In genomic region chr17:60135160-60135950, GRCh38 we compare ENCODE assay signal across 1 cellular context.
TF ChIP-seq lines count a peak whose summit lies in the region.

No MANE protein-coding gene starts in this region.

TF ChIP-seq in K562, 482 proteins besides CTCF, POLR2A, EP300 and RAD21 (continued from another document and continues in another):
- TF ChIP-seq HNRNPLL (IDR thresholded peaks at IDR 0.05; ENCODE audit: low read depth, low read length, poor library complexity, severe bottlenecking) (peak; percentile 61), MXD1 (CRISPR knock-in tag; IDR thresholded peaks at IDR 0.05; ENCODE audit: borderline replicate concordance, poor library complexity, severe bottlenecking) (no peak), E2F6 (IDR thresholded peaks at IDR 0.05; ENCODE audit: borderline replicate concordance in 1 of 2, extremely low read depth in 1 of 2, insufficient read depth in 1 of 2, insufficient read length in 1 of 2, low read depth in 1 of 2, low read length in 1 of 2, poor library complexity in 1 of 2, severe bottlenecking in 1 of 2) (peak; percentile 97 to 98), TOE1 (IDR thresholded peaks at IDR 0.05; ENCODE audit: borderline replicate concordance) (peak; percentile 96), TOE1 (CRISPR knock-in tag; IDR thresholded peaks at IDR 0.05; ENCODE audit: borderline replicate concordance, low read depth) (no peak; the same call in 1 of the 2 replicates), ZNF766 (CRISPR knock-in tag; conservative IDR thresholded peaks at IDR 0.05) (0 out of 2 replicates have a peak, but pooled peaks have one; percentile 6), ELF1 (tag; IDR thresholded peaks at IDR 0.05) (no peak), NEUROD1 (IDR thresholded peaks at IDR 0.05; ENCODE audit: borderline replicate concordance, low read depth, low read length, partially characterized antibody) (peak; percentile 97), PKNOX1 (IDR thresholded peaks at IDR 0.05) (0 out of 2 replicates have a peak, but pooled peaks have one; percentile 21), ATF1 (CRISPR knock-in tag; IDR thresholded peaks at IDR 0.05) (no peak), ATF1 (tag; IDR thresholded peaks at IDR 0.05) (peak; percentile 77), TFAP4 (CRISPR knock-in tag; IDR thresholded peaks at IDR 0.05; ENCODE audit: borderline replicate concordance) (peak; percentile 96), UBTF (IDR thresholded peaks at IDR 0.05; ENCODE audit: borderline replicate concordance in 1 of 2, low read depth in 2 of 2, low read length in 2 of 2) (peak; percentile 40 to 73; a peak in 1 of 4 replicates), NR3C1 (CRISPR knock-in tag; IDR thresholded peaks at IDR 0.05) (no peak), NCOA2 (IDR thresholded peaks at IDR 0.05; ENCODE audit: partially characterized antibody in 2 of 2) (no peak), FOXK1 (CRISPR knock-in tag; IDR thresholded peaks at IDR 0.05; ENCODE audit: borderline replicate concordance) (peak; percentile 66; the same call in 1 of the 2 replicates), RB1 (IDR thresholded peaks at IDR 0.05; ENCODE audit: low read depth) (peak; percentile 74), TCF7L2 (IDR thresholded peaks at IDR 0.05; ENCODE audit: low read depth, low read length) (no peak), ATF2 (CRISPR knock-in tag; IDR thresholded peaks at IDR 0.05) (no peak), TAF1 (IDR thresholded peaks at IDR 0.05; ENCODE audit: control insufficient read depth, extremely low read depth, insufficient read depth, low read length, severe bottlenecking) (peak; percentile 56), GABPB1 (CRISPR knock-in tag; IDR thresholded peaks at IDR 0.05) (peak; percentile 79), MITF (IDR thresholded peaks at IDR 0.05) (no peak), POLR2G (IDR thresholded peaks at IDR 0.05; ENCODE audit: low read depth, low read length) (peak; percentile 89), SP1 (CRISPR knock-in tag; IDR thresholded peaks at IDR 0.05) (peak; percentile 90), CREB1 (IDR thresholded peaks at IDR 0.05) (peak; percentile 61), CREB1 (CRISPR knock-in tag; IDR thresholded peaks at IDR 0.05) (peak; percentile 86), MYC (IDR thresholded peaks at IDR 0.05; ENCODE audit: low read depth, low read length) (peak; percentile 35; the same call in 1 of the 2 replicates), MYC (CRISPR knock-in tag; IDR thresholded peaks at IDR 0.05; ENCODE audit: borderline replicate concordance, low read depth) (no peak), ATF4 (CRISPR knock-in tag; IDR thresholded peaks at IDR 0.05) (no peak), ZNF436 (CRISPR knock-in tag; IDR thresholded peaks at IDR 0.05) (no peak), ELF4 (CRISPR knock-in tag; IDR thresholded peaks at IDR 0.05) (no peak), CTBP1 (IDR thresholded peaks at IDR 0.05; ENCODE audit: borderline replicate concordance) (peak; percentile 37), FOXM1 (IDR thresholded peaks at IDR 0.05; ENCODE audit: low read depth) (peak; percentile 95), FOXM1 (CRISPR knock-in tag; IDR thresholded peaks at IDR 0.05; ENCODE audit: low read depth) (no peak), BHLHE40 (IDR thresholded peaks at IDR 0.05; ENCODE audit: low read length) (peak; percentile 39; the same call in 1 of the 2 replicates), ZBTB40 (IDR thresholded peaks at IDR 0.05) (peak; percentile 24; the same call in 1 of the 2 replicates), ZBTB40 (CRISPR knock-in tag; IDR thresholded peaks at IDR 0.05) (no peak), RCOR1 (IDR thresholded peaks at IDR 0.05; ENCODE audit: borderline replicate concordance in 1 of 2, low read depth in 2 of 2, low read length in 2 of 2) (peak in 1 of 2 experiments; percentile 69; a peak in 2 of 4 replicates), RBBP5 (IDR thresholded peaks at IDR 0.05; ENCODE audit: borderline replicate concordance, insufficient read depth, low read length, poor library complexity, severe bottlenecking) (peak; percentile 81), PHF8 (IDR thresholded peaks at IDR 0.05; ENCODE audit: borderline replicate concordance, low read length) (peak; percentile 78; the same call in 1 of the 2 replicates), NFYB (IDR thresholded peaks at IDR 0.05; ENCODE audit: extremely low read depth, insufficient read length) (peak; percentile 80), ZNF511 (CRISPR knock-in tag; IDR thresholded peaks at IDR 0.05) (peak; percentile 72; the same call in 1 of the 2 replicates), CHD1 (IDR thresholded peaks at IDR 0.05; ENCODE audit: low read length) (peak; percentile 17), EHMT2 (IDR thresholded peaks at IDR 0.05) (peak; percentile 83)
